In the genomic region with DNA sequence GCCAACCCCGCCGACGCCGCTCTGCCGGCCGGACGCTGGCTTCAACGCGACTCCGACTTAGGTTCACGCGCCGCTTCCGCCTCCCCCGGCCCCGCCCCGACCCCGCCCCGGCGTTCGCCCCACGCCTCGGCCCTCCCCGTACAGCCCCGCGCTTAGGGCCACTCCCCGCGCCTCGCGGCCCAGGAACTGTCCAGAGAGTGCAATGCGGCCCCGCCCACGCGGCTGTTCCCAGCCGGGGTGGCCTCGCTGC, we compare ENCODE assay signal across 8 cellular contexts. TPM values are rescaled to one million over a fixed set of nuclear protein-coding genes. Genes with fewer than 3 reads are reported as not detected.
DNase-seq lines count a peak whose midpoint lies in the region; ATAC-seq, FAIRE-seq and TF ChIP-seq lines count a peak whose summit lies in the region.

A gene with protein sequence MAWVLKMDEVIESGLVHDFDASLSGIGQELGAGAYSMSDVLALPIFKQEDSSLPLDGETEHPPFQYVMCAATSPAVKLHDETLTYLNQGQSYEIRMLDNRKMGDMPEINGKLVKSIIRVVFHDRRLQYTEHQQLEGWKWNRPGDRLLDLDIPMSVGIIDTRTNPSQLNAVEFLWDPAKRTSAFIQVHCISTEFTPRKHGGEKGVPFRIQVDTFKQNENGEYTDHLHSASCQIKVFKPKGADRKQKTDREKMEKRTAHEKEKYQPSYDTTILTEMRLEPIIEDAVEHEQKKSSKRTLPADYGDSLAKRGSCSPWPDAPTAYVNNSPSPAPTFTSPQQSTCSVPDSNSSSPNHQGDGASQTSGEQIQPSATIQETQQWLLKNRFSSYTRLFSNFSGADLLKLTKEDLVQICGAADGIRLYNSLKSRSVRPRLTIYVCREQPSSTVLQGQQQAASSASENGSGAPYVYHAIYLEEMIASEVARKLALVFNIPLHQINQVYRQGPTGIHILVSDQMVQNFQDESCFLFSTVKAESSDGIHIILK (minus strand): TSS at position 78 of the 250 bp plus-strand sequence. CDS start 557 bp downstream, outside the sequence.

- H3K9ac ChIP-seq in duodenal mucosa (ENCODE audit: low read depth in 1 of 2, low read length in 2 of 2) = peak within 1 kb of the TSS; percentile 93 to 97

- H3K27ac ChIP-seq in duodenal mucosa (ENCODE audit: low read depth, low read length) = peak within 1 kb of the TSS; percentile 99

- TF ChIP-seq POLR2A in GM12892 (IDR thresholded peaks at IDR 0.05; ENCODE audit: low read depth, low read length) = no peak; the same call in 1 of the 2 replicates

- intact Hi-C loops in mucosa of descending colon (cut with DNase I, micrococcal nuclease) = no loop called here

- no peaks in the 10 kb centered on the region for H3K9me3 ChIP-seq in duodenal mucosa (ENCODE audit: control insufficient read depth in 1 of 2, low read length in 2 of 2)
- H3K9me3 ChIP-seq in mucosa of descending colon = no peaks in the 10 kb centered on the region

- H3K4me1 ChIP-seq in duodenal mucosa (ENCODE audit: control insufficient read depth in 1 of 2, insufficient read depth in 2 of 2, low read length in 2 of 2) = peaks cover 32 to 41% of the 10 kb centered on the region in 2 donors
- H3K4me1 ChIP-seq in mucosa of descending colon (ENCODE audit: low read depth) = peaks cover 19% of the 10 kb centered on the region

- no peak for DNase-seq in GM12892 (ENCODE audit: insufficient read length)
- DNase-seq in SK-MEL-5 (ENCODE audit: low read depth, low spot score) = no peak
- DNase-seq in mucosa of descending colon = peak; percentile 99 to 100 (median 100)
- DNase-seq in ureter (ENCODE audit: low spot score) = no peak
- no peak for DNase-seq in midbrain (lab: John Stamatoyannopoulos, UW)

- peak within 1 kb of the TSS; percentile 86 to 92 for H3K4me3 ChIP-seq in duodenal mucosa (ENCODE audit: low read depth in 1 of 2, low read length in 2 of 2)
- peak within 1 kb of the TSS; percentile 91 for H3K4me3 ChIP-seq in mucosa of descending colon

- FAIRE-seq in GM12892 (lab: Jason Lieb, UNC) = peak; percentile 97

- H3K27me3 ChIP-seq in duodenal mucosa (ENCODE audit: control insufficient read depth in 1 of 2, insufficient read depth in 2 of 2, low read length in 2 of 2) = no peaks in the 10 kb centered on the region

- no peak for TF ChIP-seq CTCF in mucosa of descending colon (IDR thresholded peaks at IDR 0.05)

- H3K36me3 ChIP-seq in duodenal mucosa (ENCODE audit: control insufficient read depth in 1 of 2, insufficient read depth in 2 of 2, low read length in 2 of 2) (no peaks in the 10 kb centered on the region), mucosa of descending colon (ENCODE audit: low read depth) (peaks cover 6% of the 10 kb centered on the region)

- ATAC-seq in mucosa of descending colon (peak; percentile 88), HG03175 (IDR thresholded peaks at IDR 0.05; ENCODE audit: unreplicated experiment) (no peak), HG02678 (IDR thresholded peaks at IDR 0.05; ENCODE audit: unreplicated experiment) (no peak)

- in situ Hi-C loops in SK-MEL-5 (cut with HindIII; ENCODE audit: low pct_unique_long_range_greater_than_20kb, low sequenced_read_pairs) = no loop called here

RNA-seq across cellular contexts. Expression of the gene that starts here (rescaled TPM):
- 51.9 TPM for polyA plus RNA-seq in GM12892 (2012; ENCODE audit: missing spikeins)
- total RNA-seq in SK-MEL-5 (2014; rRNA removed; shearing (Covaris generic)) = 29.1 and 33.7 TPM in 2 replicates
- polyA plus RNA-seq in SK-MEL-5 (2015; cell fraction: cytosol; rRNA removed) = 52.3 and 73.6 TPM in 2 replicates
- polyA plus RNA-seq in SK-MEL-5 (2015; cell fraction: nucleus; rRNA removed) = 159 and 162 TPM in 2 replicates
- total RNA-seq in mucosa of descending colon (10 to 100 TPM; 62.1 to 90.9 (median 64.3) TPM), ureter (73.7 TPM)

Comparison
In these comparisons a context has a peak if more than half of its experiments do, and no peak if none do; other contexts are left out.
1. DNase-seq: peak in mucosa of descending colon (3 of 3); none in GM12892 (single experiment), SK-MEL-5 (single experiment), ureter (single experiment) and midbrain (single experiment).